ENCODE assay signal across 8 cellular contexts in the genomic region with DNA sequence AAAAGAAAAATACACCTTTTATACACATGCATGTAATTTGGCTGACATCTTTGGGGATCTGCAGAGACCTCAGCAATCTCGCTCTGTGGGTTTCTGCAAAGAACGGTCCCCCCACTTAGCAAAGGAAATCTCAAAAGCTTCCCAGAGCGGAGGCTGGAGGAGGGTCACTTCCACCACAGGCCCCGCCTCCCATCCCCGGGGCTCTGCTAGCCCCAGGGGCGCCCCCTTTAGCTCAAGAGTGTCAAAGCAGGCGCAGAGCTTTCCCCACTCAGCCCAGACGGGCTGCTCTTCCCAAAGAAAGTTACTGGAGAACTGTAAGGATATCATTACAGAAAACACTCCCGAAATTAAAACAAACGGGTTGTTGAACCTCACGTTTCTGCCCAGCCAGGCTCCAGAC. TPM values are rescaled to one million over a fixed set of nuclear protein-coding genes. Genes with fewer than 3 reads are reported as not detected.
DNase-seq lines count a peak whose midpoint lies in the region; ATAC-seq and TF ChIP-seq lines count a peak whose summit lies in the region.

No MANE protein-coding gene starts in this region.

- H3K27ac ChIP-seq in PC-3 (ENCODE audit: low read length) = no peak overlapping the region

- H3K9me2 ChIP-seq in PC-3 (replicated peaks; ENCODE audit: low read length) = no peaks in the 10 kb centered on the region

- no TSS peak for BruUV-seq in PC-3 (replicated peaks; lab: Mats Ljungman, UMichigan)

- no peaks in the 10 kb centered on the region for H3K9me3 ChIP-seq in PC-3 (ENCODE audit: low read length)

- H3K4me1 ChIP-seq in PC-3 (ENCODE audit: insufficient read depth, low read length) = no peaks in the 10 kb centered on the region

- ATAC-seq in PC-3 = peak; percentile 59
- no peak for ATAC-seq in HG02884 (IDR thresholded peaks at IDR 0.05; ENCODE audit: unreplicated experiment)

- POLR2A ChIA-PET in PC-3 (lab: Charles Lee; ENCODE audit: unreplicated experiment) = no interaction called here

- CTCF ChIA-PET in PC-3 (lab: Charles Lee) = interaction anchor here (1.0 kb wide), 1 partner anchor 141 kb away, joined by 3 read pairs; no protein-coding TSS in a partner anchor

- no peaks in the 10 kb centered on the region for H3K27me3 ChIP-seq in PC-3 (ENCODE audit: low read length)

- no peak overlapping the region for H3K4me2 ChIP-seq in PC-3 (ENCODE audit: low read length)

- H3K36me3 ChIP-seq in PC-3 (ENCODE audit: low read depth, low read length) = no peaks in the 10 kb centered on the region

- intact Hi-C loops in PC-3 (cut with micrococcal nuclease) = no loop called here

- no peaks in the 10 kb centered on the region for H4K20me1 ChIP-seq in PC-3 (ENCODE audit: low read length)

- H3K9ac ChIP-seq in PC-3 (ENCODE audit: low read length) = no peak overlapping the region

- H3K79me2 ChIP-seq in PC-3 (ENCODE audit: low read length) = no peaks in the 10 kb centered on the region

- DNase-seq in NCI-H146 (lab: John Stamatoyannopoulos, UW) (peak; percentile 7), NCI-H146 treated with DMSO at 0.1 percent for 48 hours (lab: John Stamatoyannopoulos, UW; ENCODE audit: unreplicated experiment) (no peak), PC-3 (peak; percentile 48), choroid plexus epithelial cell (ENCODE audit: low read depth) (peak; percentile 29), SKM-1 (lab: John Stamatoyannopoulos, UW; ENCODE audit: unreplicated experiment) (no peak), HCEC 1CT (no peak)
- peak; percentile 13 to 36 for DNase-seq in stimulated activated CD4-positive, alpha-beta T cell treated with anti-CD3 and anti-CD28 coated beads, Interleukin-1b, Interleukin-23, amount 100 ng/mL, for 4 hours (ENCODE audit: low read depth in 2 of 2)

- H2AFZ ChIP-seq in PC-3 (ENCODE audit: low read length) = no peak overlapping the region

- TF ChIP-seq CTCF in PC-3 (conservative IDR thresholded peaks at IDR 0.05; ENCODE audit: low read depth, low read length) (peak; percentile 52; the same call in 1 of the 2 replicates), choroid plexus epithelial cell (conservative IDR thresholded peaks at IDR 0.05; ENCODE audit: low read depth, low read length) (peak; percentile 57)

- H3F3A ChIP-seq in PC-3 (ENCODE audit: low read length, unreplicated experiment) = no peaks in the 10 kb centered on the region

- H3K4me3 ChIP-seq in PC-3 (ENCODE audit: low read length) = no peak overlapping the region
- no peak overlapping the region for H3K4me3 ChIP-seq in choroid plexus epithelial cell (ENCODE audit: low read depth, low read length)

RNA-seq across cellular contexts. Expression of gene SLC13A5, which starts 11.4 kb away (rescaled TPM):
- total RNA-seq in PC-3 (2014; rRNA removed) = not detected in 2 replicates

RNA-seq across cellular contexts. Expression of gene C17orf100, which starts 50.2 kb away (rescaled TPM):
- 0.15 TPM in 1 of 2 replicates, not detected in the other for total RNA-seq in PC-3 (2014; rRNA removed)

RNA-seq across cellular contexts. Expression of gene MED31, which starts 50.3 kb away (rescaled TPM):
- total RNA-seq in PC-3 (2014; rRNA removed) = 18.8 and 19.1 TPM in 2 replicates

RNA-seq across cellular contexts. Expression of gene XAF1, which starts 54.1 kb away (rescaled TPM):
- not detected in 2 replicates for total RNA-seq in PC-3 (2014; rRNA removed)

Comparison
In these comparisons a context has a peak if more than half of its experiments do, and no peak if none do; other contexts are left out.
1. DNase-seq: peak in NCI-H146 (single experiment), PC-3 (single experiment), choroid plexus epithelial cell (single experiment) and stimulated activated CD4-positive, alpha-beta T cell treated with anti-CD3 and anti-CD28 coated beads, Interleukin-1b, Interleukin-23, amount 100 ng/mL, for 4 hours (2 of 2); none in NCI-H146 treated with DMSO at 0.1 percent for 48 hours (single experiment), SKM-1 (single experiment) and HCEC 1CT (single experiment).